In the genomic region with DNA sequence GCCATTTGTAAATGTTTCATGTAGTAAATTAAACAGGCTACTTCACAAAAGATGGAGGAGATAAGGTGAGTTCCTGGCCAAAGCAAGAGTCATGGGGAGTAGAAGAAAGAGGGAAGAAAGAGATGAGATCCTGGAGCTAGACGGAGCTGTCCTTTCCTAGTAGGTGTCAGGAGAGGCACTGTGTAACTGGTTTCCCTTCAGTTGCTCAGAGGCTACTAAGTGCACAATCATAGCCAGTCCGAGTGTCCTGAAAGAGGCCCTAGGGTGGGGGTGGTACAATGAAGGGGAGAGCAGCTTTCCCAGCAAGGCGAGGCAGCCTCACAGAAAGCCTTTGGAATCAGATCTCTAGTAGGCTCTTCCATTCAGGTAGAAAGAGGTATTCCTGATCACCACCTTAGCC, we compare ENCODE assay signal across 15 cellular contexts.
DNase-seq lines count a peak whose midpoint lies in the region; ATAC-seq and TF ChIP-seq lines count a peak whose summit lies in the region.
"Had no signal": no experiment of that assay in that cellular context is flagged by ENCODE, and none has a peak within 500 bp of the region (broad histone marks: within the 10 kb centered on the region; RNA-seq: fewer than 3 reads in every experiment).

No MANE protein-coding gene starts in this region.

- H3K27me3 ChIP-seq in uterus: no peaks in the 10 kb centered on the region
- H3K27me3 ChIP-seq: BE2C had no signal

- H3K27me3 Mint-ChIP-seq in chondrocyte (ENCODE audit: low read depth): no peaks in the 10 kb centered on the region
- no peaks in the 10 kb centered on the region for H3K27me3 Mint-ChIP-seq in osteocyte (ENCODE audit: unreplicated experiment)

- H3K9me3 ChIP-seq in uterus: no peaks in the 10 kb centered on the region
- H3K9me3 ChIP-seq: BE2C, Caco-2 had no signal

- H3K9me3 Mint-ChIP-seq in chondrocyte (ENCODE audit: low read depth) (no peaks in the 10 kb centered on the region), osteocyte (ENCODE audit: unreplicated experiment) (no peaks in the 10 kb centered on the region)
- H3K9me3 Mint-ChIP-seq: CD4-positive, alpha-beta T cell; GM23338; HFFc6 had no signal

- no peak overlapping the region for H3K4me3 ChIP-seq in uterus
- H3K4me3 ChIP-seq: GM23338 had no signal

- H3K27ac ChIP-seq in uterus: no peak overlapping the region
- H3K27ac ChIP-seq: HL-60 had no signal

- H3K36me3 Mint-ChIP-seq in chondrocyte (ENCODE audit: low read depth): no peaks in the 10 kb centered on the region
- peaks cover 2% of the 10 kb centered on the region for H3K36me3 Mint-ChIP-seq in osteocyte (ENCODE audit: unreplicated experiment)

- TF ChIP-seq POLR2A in uterus (IDR thresholded peaks at IDR 0.05): no peak

- in situ Hi-C loops in SK-MEL-5 (cut with HindIII; ENCODE audit: low pct_unique_long_range_greater_than_20kb, low sequenced_read_pairs): no loop called here

- H3K4me1 Mint-ChIP-seq in chondrocyte (ENCODE audit: low read depth) (no peaks in the 10 kb centered on the region), osteocyte (ENCODE audit: unreplicated experiment) (no peaks in the 10 kb centered on the region)

- ATAC-seq in GM19455 (IDR thresholded peaks at IDR 0.05; ENCODE audit: unreplicated experiment): no peak
- ATAC-seq: GM23338, HCT116 had no signal

- DNase-seq in SK-MEL-5 (ENCODE audit: low read depth, low spot score) (peak; percentile 40), chondrocyte (ENCODE audit: low spot score) (no peak), osteocyte (ENCODE audit: extremely low spot score, unreplicated experiment) (peak; percentile 23), Kasumi-1 (lab: John Stamatoyannopoulos, UW) (no peak), uterus (no peak)
- DNase-seq: ACHN; BE2C; C1 segment of cervical spinal cord; Caco-2; CD4-positive, alpha-beta T cell; HFFc6 had no signal

- intact Hi-C loops in uterus (cut with DNase I; ENCODE audit: low total_unique reads): no loop called here

- TF ChIP-seq CTCF in chondrocyte (IDR thresholded peaks at IDR 0.05): peak; percentile 22
- TF ChIP-seq CTCF in osteocyte (IDR thresholded peaks at IDR 0.05): no peak
- TF ChIP-seq CTCF in uterus (IDR thresholded peaks at IDR 0.05): no peak

- no peaks in the 10 kb centered on the region for H3K36me3 ChIP-seq in uterus
- H3K36me3 ChIP-seq: BE2C had no signal

- H3K4me3 Mint-ChIP-seq in chondrocyte (ENCODE audit: unreplicated experiment): no peak overlapping the region
- H3K4me3 Mint-ChIP-seq in osteocyte (ENCODE audit: unreplicated experiment): no peak overlapping the region
- H3K4me3 Mint-ChIP-seq: CD4-positive, alpha-beta T cell; GM23338; HFFc6 had no signal

- no peaks in the 10 kb centered on the region for H3K4me1 ChIP-seq in uterus
- H3K4me1 ChIP-seq: BE2C, Caco-2 had no signal

- H3K27ac Mint-ChIP-seq in chondrocyte (ENCODE audit: unreplicated experiment): no peak overlapping the region
- no peak overlapping the region for H3K27ac Mint-ChIP-seq in osteocyte (ENCODE audit: unreplicated experiment)
- H3K27ac Mint-ChIP-seq: CD4-positive, alpha-beta T cell; GM23338; HFFc6 had no signal

Comparison
In these comparisons a context has a peak if more than half of its experiments do, and no peak if none do; other contexts are left out.
1. DNase-seq: peak in SK-MEL-5 (single experiment) and osteocyte (single experiment); none in chondrocyte (single experiment), Kasumi-1 (0 of 2) and uterus (0 of 2).